In the genomic region with DNA sequence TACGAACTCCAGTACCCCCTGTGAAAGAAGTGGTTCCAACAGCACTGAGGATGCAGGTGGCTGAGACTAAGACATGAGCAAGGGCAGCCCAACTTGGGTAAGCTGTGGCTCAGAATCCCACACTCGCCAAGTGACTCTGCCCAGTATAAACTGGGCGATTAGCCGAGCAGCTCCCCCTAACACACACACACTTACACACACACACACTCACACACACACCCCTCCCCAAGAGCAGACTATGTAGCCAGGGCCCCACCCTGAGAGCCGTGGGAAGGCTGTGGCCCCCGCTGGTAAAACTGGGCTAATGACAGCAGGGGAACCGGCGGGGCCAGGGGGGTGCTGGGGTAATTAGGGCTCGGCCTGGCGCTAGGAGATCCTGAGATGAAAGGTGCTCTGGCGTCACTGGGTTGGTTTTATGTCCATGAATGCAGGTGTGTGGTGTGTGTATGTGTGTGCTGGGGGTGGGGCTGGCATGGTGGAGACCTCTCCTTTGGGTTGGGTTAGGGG, we compare ENCODE assay signal across 1 cellular context.
TF ChIP-seq lines count a peak whose summit lies in the region.

No MANE protein-coding gene starts in this region.

TF ChIP-seq in H1, 55 proteins besides CTCF, POLR2A, EP300 and RAD21:
- no peak for TF ChIP-seq KDM5A (IDR thresholded peaks at IDR 0.05; ENCODE audit: low read length)
- no peak for TF ChIP-seq CREB1 (IDR thresholded peaks at IDR 0.05)
- no peak for TF ChIP-seq RNF2 (IDR thresholded peaks at IDR 0.05; ENCODE audit: borderline replicate concordance, low read depth, low read length, missing control alignments, poor library complexity, severe bottlenecking)
- no peak for TF ChIP-seq HDAC2 (IDR thresholded peaks at IDR 0.05; ENCODE audit: borderline replicate concordance in 1 of 2, low read depth in 2 of 2, low read length in 2 of 2)
- TF ChIP-seq MAFK (IDR thresholded peaks at IDR 0.05; ENCODE audit: low read depth, low read length): no peak
- TF ChIP-seq, protein P1, sequence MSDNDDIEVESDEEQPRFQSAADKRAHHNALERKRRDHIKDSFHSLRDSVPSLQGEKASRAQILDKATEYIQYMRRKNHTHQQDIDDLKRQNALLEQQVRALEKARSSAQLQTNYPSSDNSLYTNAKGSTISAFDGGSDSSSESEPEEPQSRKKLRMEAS (IDR thresholded peaks at IDR 0.05): no peak
- no peak for TF ChIP-seq TCF12 (IDR thresholded peaks at IDR 0.05; ENCODE audit: low read depth, low read length)
- TF ChIP-seq PHF8 (conservative IDR thresholded peaks at IDR 0.05; ENCODE audit: low read depth, low read length): no peak
